In genomic region chr2:241249654-241250053, GRCh38 we compare ENCODE assay signal across 27 cellular contexts.
"Had no signal": no experiment of that assay in that cellular context is flagged by ENCODE, and none has a peak within 500 bp of the region (broad histone marks: within the 10 kb centered on the region; RNA-seq: fewer than 3 reads in every experiment).

No MANE protein-coding gene starts in this region.

- H3K4me1 Mint-ChIP-seq: natural killer cell, neural crest cell had no signal

- H3K27me3 Mint-ChIP-seq: stimulated activated memory B cell treated with anti-CD40 and anti-IgM and Interleukin-4, amounts not matched to agents 10 μg/mL and 1 μg/mL and 100 μg/mL, for 72 hours had no signal

- ATAC-seq: foreskin keratinocyte; gastroesophageal sphincter; left lung; natural killer cell; stimulated activated memory B cell treated with anti-CD40 and anti-IgM and Interleukin-4, amounts not matched to agents 10 μg/mL and 1 μg/mL and 100 μg/mL, for 72 hours; stimulated activated naive CD8-positive, alpha-beta T cell treated with anti-CD3 and anti-CD28 coated beads, Interleukin-15, Interleukin-2, amounts not matched to agents 100 U/mL and 50 U/mL, for 24 hours had no signal

- H3K9ac ChIP-seq: parathyroid adenoma had no signal

- H3K4me3 ChIP-seq: coronary artery, esophagus muscularis mucosa, gastroesophageal sphincter, heart left ventricle, hepatocyte, left lung, prostate gland, sigmoid colon, skin epidermis, spleen, testis, tibial artery, upper lobe of left lung, uterus had no signal

- H3K9me3 ChIP-seq: esophagus muscularis mucosa, gastroesophageal sphincter, heart left ventricle, left lung, prostate gland, sigmoid colon, spleen, testis, tibial artery, upper lobe of left lung, uterus had no signal

- DNase-seq: dermis blood vessel endothelial cell; effector memory CD4-positive, alpha-beta T cell; foreskin keratinocyte; heart left ventricle; kidney; left lung; mesendoderm; midbrain; natural killer cell; right cardiac atrium; sigmoid colon; spleen; stimulated activated CD4-positive, alpha-beta T cell treated with anti-CD3 and anti-CD28 coated beads, Interleukin-4, amount 100 ng/mL, for 4 hours; stimulated activated naive CD8-positive, alpha-beta T cell treated with anti-CD3 and anti-CD28 coated beads, Interleukin-15, Interleukin-2, amounts not matched to agents 100 U/mL and 50 U/mL, for 24 hours; testis; tibial artery; upper lobe of left lung; uterus had no signal

- H3K4me2 ChIP-seq: hepatocyte had no signal

- H3K4me3 Mint-ChIP-seq: natural killer cell; neural crest cell; stimulated activated memory B cell treated with anti-CD40 and anti-IgM and Interleukin-4, amounts not matched to agents 10 μg/mL and 1 μg/mL and 100 μg/mL, for 72 hours had no signal

- H3K36me3 ChIP-seq: uterus had no signal

- H2AFZ ChIP-seq: hepatocyte, parathyroid adenoma had no signal

- H3K27ac ChIP-seq: coronary artery, esophagus muscularis mucosa, foreskin keratinocyte, gastroesophageal sphincter, heart left ventricle, hepatocyte, left lung, parathyroid adenoma, prostate gland, skin epidermis, spleen, testis, tibial artery, upper lobe of left lung had no signal

- H3K27ac Mint-ChIP-seq: natural killer cell; stimulated activated memory B cell treated with anti-CD40 and anti-IgM and Interleukin-4, amounts not matched to agents 10 μg/mL and 1 μg/mL and 100 μg/mL, for 72 hours had no signal

- H3K9me3 Mint-ChIP-seq: natural killer cell; neural crest cell; stimulated activated memory B cell treated with anti-CD40 and anti-IgM and Interleukin-4, amounts not matched to agents 10 μg/mL and 1 μg/mL and 100 μg/mL, for 72 hours had no signal

- H3K27me3 ChIP-seq: esophagus muscularis mucosa, foreskin keratinocyte, gastroesophageal sphincter, heart left ventricle, hepatocyte, left lung, sigmoid colon, spleen, testis, tibial artery, upper lobe of left lung, uterus had no signal

- H3K4me1 ChIP-seq: esophagus muscularis mucosa, foreskin keratinocyte, gastroesophageal sphincter, heart left ventricle, left lung, parathyroid adenoma, prostate gland, spleen, testis, tibial artery, upper lobe of left lung had no signal
